26 cellular contexts compared by ENCODE assay signal in genomic region chr17:78522031-78522809, GRCh38. TPM values are rescaled to one million over a fixed set of nuclear protein-coding genes. Genes with fewer than 3 reads are reported as not detected.
"Had no signal": no experiment of that assay in that cellular context is flagged by ENCODE, and none has a peak within 500 bp of the region (broad histone marks: within the 10 kb centered on the region; RNA-seq: fewer than 3 reads in every experiment).

No MANE protein-coding gene starts in this region.

- FAIRE-seq: bronchial epithelial cell, RCC 7860, TTC549 had no signal

- DNase-seq: activated CD4-positive, CD25-positive, alpha-beta regulatory T cell; activated CD8-positive, alpha-beta memory T cell treated with anti-CD3 and anti-CD28 coated beads, Interleukin-2, amount 50 U/mL, for 4 hours; activated CD8-positive, alpha-beta T cell treated with anti-CD3 and anti-CD28 coated beads for 36 hours; activated naive CD4-positive, alpha-beta T cell treated with Interleukin-2 at 50 U/mL for 16 hours; activated naive CD8-positive, alpha-beta T cell treated with anti-CD3 and anti-CD28 coated beads, Interleukin-2, amount 50 U/mL, for 24 hours; amniotic stem cell; body of pancreas; central memory CD4-positive, alpha-beta T cell; Kasumi-1; KBM-7; NCI-H1048; NCI-H146; NCI-H187 treated with DMSO at 0.1 percent for 48 hours; NCI-H2081 treated with DMSO at 0.1 percent for 48 hours; NCI-H446; NCI-H524; PC-3; SIG-M5; T-helper 2 cell; T1000 had no signal

- H3K9me3 ChIP-seq: ascending aorta, body of pancreas had no signal

- H3K9me3 Mint-ChIP-seq: activated CD8-positive, alpha-beta T cell treated with anti-CD3 and anti-CD28 coated beads for 36 hours; activated naive CD4-positive, alpha-beta T cell treated with anti-CD3 and anti-CD28 coated beads, Interleukin-2, amount 50 U/mL, for 72 hours; activated naive CD8-positive, alpha-beta T cell treated with anti-CD3 and anti-CD28 coated beads, Interleukin-2, amount 50 U/mL, for 24 hours had no signal

- H3K4me3 Mint-ChIP-seq: activated CD8-positive, alpha-beta T cell treated with anti-CD3 and anti-CD28 coated beads for 36 hours; activated naive CD8-positive, alpha-beta T cell treated with anti-CD3 and anti-CD28 coated beads, Interleukin-2, amount 50 U/mL, for 24 hours had no signal

- H3K27ac Mint-ChIP-seq: activated CD8-positive, alpha-beta T cell treated with anti-CD3 and anti-CD28 coated beads for 36 hours; activated naive CD4-positive, alpha-beta T cell treated with anti-CD3 and anti-CD28 coated beads, Interleukin-2, amount 50 U/mL, for 72 hours; activated naive CD8-positive, alpha-beta T cell treated with anti-CD3 and anti-CD28 coated beads, Interleukin-2, amount 50 U/mL, for 24 hours had no signal

- H3K36me3 Mint-ChIP-seq: activated naive CD4-positive, alpha-beta T cell treated with anti-CD3 and anti-CD28 coated beads, Interleukin-2, amount 50 U/mL, for 72 hours had no signal

- H3K27me3 ChIP-seq: ascending aorta, body of pancreas had no signal

- H3K27me3 Mint-ChIP-seq: activated CD8-positive, alpha-beta T cell treated with anti-CD3 and anti-CD28 coated beads for 36 hours; activated naive CD8-positive, alpha-beta T cell treated with anti-CD3 and anti-CD28 coated beads, Interleukin-2, amount 50 U/mL, for 24 hours had no signal

- H3K4me3 ChIP-seq: ascending aorta, body of pancreas had no signal

- H3K4me1 ChIP-seq: ascending aorta, body of pancreas had no signal

- ATAC-seq: activated CD8-positive, alpha-beta T cell treated with anti-CD3 and anti-CD28 coated beads for 36 hours; activated naive CD4-positive, alpha-beta T cell treated with anti-CD3 and anti-CD28 coated beads, Interleukin-2, amount 50 U/mL, for 72 hours; activated naive CD8-positive, alpha-beta T cell treated with anti-CD3 and anti-CD28 coated beads, Interleukin-2, amount 50 U/mL, for 24 hours; body of pancreas; PC-3 had no signal

- H3K27ac ChIP-seq: ascending aorta, body of pancreas, VCaP had no signal

- H3K4me1 Mint-ChIP-seq: activated naive CD8-positive, alpha-beta T cell treated with anti-CD3 and anti-CD28 coated beads, Interleukin-2, amount 50 U/mL, for 24 hours had no signal

- H3K36me3 ChIP-seq: ascending aorta had no signal

RNA-seq across cellular contexts. Expression of gene DNAH17, which starts 55.0 kb away (rescaled TPM):
- total RNA-seq: ascending aorta, body of pancreas had no signal
